7 cellular contexts compared by ENCODE assay signal in the genomic region with DNA sequence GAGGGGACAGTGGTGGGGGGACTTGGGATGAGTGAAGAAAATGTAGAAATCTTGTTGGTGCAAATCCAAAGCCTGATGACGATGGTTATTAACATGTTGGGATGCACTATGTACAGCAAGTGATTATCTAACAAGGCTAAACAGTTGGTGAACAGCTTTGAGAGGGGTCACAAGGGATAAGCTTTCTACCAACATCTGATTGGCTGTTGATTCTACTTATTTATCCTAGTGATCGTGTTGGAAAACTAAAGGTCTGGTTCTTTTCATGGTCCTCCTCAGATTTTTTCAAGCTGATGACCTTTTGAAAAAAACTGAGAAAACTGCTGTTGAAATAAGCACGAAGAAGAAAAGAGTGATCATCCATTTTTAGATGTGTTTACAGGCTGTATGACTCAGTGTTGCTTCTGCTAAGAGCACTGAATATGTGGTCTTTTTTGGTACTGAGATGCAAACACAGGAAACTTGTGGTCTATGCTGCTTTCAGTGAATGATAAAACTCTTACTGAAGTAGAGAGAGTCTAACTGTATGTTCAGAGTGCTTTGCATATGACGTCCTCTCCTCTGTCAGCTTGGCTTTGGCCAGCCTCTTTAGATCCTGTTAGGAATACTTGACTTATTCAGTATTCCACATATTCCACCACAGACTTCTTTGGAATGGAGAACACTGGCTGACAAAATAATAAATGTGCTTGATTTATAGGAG.
A peak's percentile ranks its signal among the peaks of the same experiment; 100 is the strongest.
DNase-seq lines count a peak whose midpoint lies in the region; ATAC-seq and TF ChIP-seq lines count a peak whose summit lies in the region.

No MANE protein-coding gene starts in this region.

- no peaks in the 10 kb centered on the region for H3K27me3 ChIP-seq in transverse colon

- peaks cover 0 to 4% (median 0%) of the 10 kb centered on the region in 4 donors for H3K4me1 ChIP-seq in transverse colon

- H3K9me3 ChIP-seq in transverse colon, result no peaks in the 10 kb centered on the region

- TF ChIP-seq CTCF in cardiac fibroblast (IDR thresholded peaks at IDR 0.05; ENCODE audit: low read depth, low read length), result no peak
- TF ChIP-seq CTCF in transverse colon (IDR thresholded peaks at IDR 0.05), result no peak

- TF ChIP-seq POLR2A in GM18505 (IDR thresholded peaks at IDR 0.05; ENCODE audit: borderline replicate concordance, extremely low read depth, insufficient read depth, insufficient read length), result no peak
- TF ChIP-seq POLR2A in transverse colon (IDR thresholded peaks at IDR 0.05), result no peak

- no peak overlapping the region for H3K4me3 ChIP-seq in cardiac fibroblast (replicated peaks in 1 of 2; ENCODE audit: low read depth in 2 of 2, low read length in 2 of 2)
- no peak overlapping the region for H3K4me3 ChIP-seq in transverse colon

- intact Hi-C loops in transverse colon (cut with DNase I; ENCODE audit: low total_unique reads), result no loop called here

- no peaks in the 10 kb centered on the region for H3K36me3 ChIP-seq in transverse colon

- peak; percentile 100 for ATAC-seq in GM18505 (IDR thresholded peaks at IDR 0.05; ENCODE audit: unreplicated experiment)
- peak; percentile 100 for ATAC-seq in GM21786 (IDR thresholded peaks at IDR 0.05; ENCODE audit: unreplicated experiment)

- TF ChIP-seq EP300 in transverse colon (IDR thresholded peaks at IDR 0.05; ENCODE audit: low read depth), result no peak

- in situ Hi-C loops in transverse colon (cut with MboI; ENCODE audit: low pct_ligation_motif_present in 1 of 4, low pct_unique_long_range_greater_than_20kb in 1 of 4, low sequenced_read_pairs in 3 of 4), result no loop called here

- 38 to 46% methylated on average over 3 to 4 of the region's 4 CpGs for WGBS in transverse colon (ENCODE audit: low coverage in 1 of 2), 2 donors

- DNase-seq in M059J (ENCODE audit: low read depth), result peak; percentile 43
- DNase-seq in cardiac fibroblast (ENCODE audit: low read depth in 2 of 2), result peak; percentile 67 to 93
- DNase-seq in transverse colon, result no peak
- DNase-seq in middle frontal gyrus (ENCODE audit: extremely low spot score, low spot score), result no peak
- DNase-seq in SW480 (ENCODE audit: low spot score), result no peak

- H3K27ac ChIP-seq in transverse colon, result peak overlapping the region in 3 of 4 donors; percentile 16 to 47 (median 30)

Comparison
In these comparisons a context has a peak if more than half of its experiments do, and no peak if none do; other contexts are left out.
1. DNase-seq: peak in M059J (single experiment) and cardiac fibroblast (2 of 2); none in transverse colon (single experiment), middle frontal gyrus (single experiment) and SW480 (single experiment).